Comparison of ENCODE assay signal across 17 cellular contexts in the genomic region with DNA sequence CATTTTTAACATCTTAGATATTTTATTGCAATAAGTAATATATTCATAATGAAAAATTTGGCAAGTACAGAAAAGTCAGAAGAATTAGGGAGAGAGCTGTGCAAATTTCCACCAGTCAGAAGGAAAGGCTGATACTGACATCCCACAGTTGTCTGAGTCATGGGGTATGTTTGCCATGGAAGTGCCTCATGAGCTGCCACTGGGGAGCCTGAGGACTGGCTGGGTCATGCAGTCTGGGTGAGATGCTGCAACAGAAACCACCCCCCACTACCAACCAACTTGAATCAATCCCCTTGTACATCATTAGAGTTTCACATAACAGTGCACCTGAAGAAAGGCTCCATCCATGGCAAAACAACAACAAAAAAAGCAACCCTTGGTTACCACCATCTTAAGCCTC. TPM values are rescaled to one million over a fixed set of nuclear protein-coding genes. Genes with fewer than 3 reads are reported as not detected.
DNase-seq lines count a peak whose midpoint lies in the region; ATAC-seq and TF ChIP-seq lines count a peak whose summit lies in the region.
"Had no signal": no experiment of that assay in that cellular context is flagged by ENCODE, and none has a peak within 500 bp of the region (broad histone marks: within the 10 kb centered on the region; RNA-seq: fewer than 3 reads in every experiment).

No MANE protein-coding gene starts in this region.

- CTCF ChIA-PET in CD4-positive, alpha-beta memory T cell (lab: Charles Lee; ENCODE audit: partially characterized antibody) = interaction anchor here (0.5 to 7.6 kb wide), 19 partner anchors 10 to 833 kb away, joined by 3 to 82 read pairs (median 9); no protein-coding TSS in a partner anchor

- no peak for TF ChIP-seq CTCF in NB4 (IDR thresholded peaks at IDR 0.05; ENCODE audit: low read depth, low read length)
- TF ChIP-seq CTCF in epithelial cell of esophagus (IDR thresholded peaks at IDR 0.05; ENCODE audit: insufficient read depth, low read depth, low read length, missing control alignments) = no peak
- TF ChIP-seq CTCF in Peyer's patch (IDR thresholded peaks at IDR 0.05) = no peak

- peaks cover 25% of the 10 kb centered on the region for H3K4me1 Mint-ChIP-seq in activated naive CD8-positive, alpha-beta T cell (ENCODE audit: low read depth)
- peaks cover 37% of the 10 kb centered on the region for H3K4me1 Mint-ChIP-seq in activated naive CD8-positive, alpha-beta T cell treated with anti-CD3 and anti-CD28 coated beads for 36 hours
- H3K4me1 Mint-ChIP-seq in CD4-positive, alpha-beta memory T cell = peaks cover 17 to 32% (median 26%) of the 10 kb centered on the region in 4 donors
- H3K4me1 Mint-ChIP-seq: endodermal cell had no signal

- intact Hi-C loops in CD4-positive, alpha-beta memory T cell (cut with micrococcal nuclease) = loop anchor here (5.0 to 10.0 kb wide), 3 partner anchors 122 to 719 kb away; no protein-coding TSS in a partner anchor

- peak; percentile 72 for ATAC-seq in stimulated activated naive CD8-positive, alpha-beta T cell treated with anti-CD3 and anti-CD28 coated beads, Interleukin-15, Interleukin-2, amounts not matched to agents 100 U/mL and 50 U/mL, for 24 hours
- ATAC-seq in HG03045 (IDR thresholded peaks at IDR 0.05; ENCODE audit: unreplicated experiment) = no peak
- ATAC-seq: activated CD4-positive, CD25-positive, alpha-beta regulatory T cell treated with anti-CD3 and anti-CD28 coated beads, Interleukin-2, amount 50 U/mL, for 24 hours had no signal

- peaks cover 18% of the 10 kb centered on the region for H3K4me1 ChIP-seq in CD4-positive, alpha-beta memory T cell (ENCODE audit: insufficient read depth, low read length)
- H3K4me1 ChIP-seq in Peyer's patch = no peaks in the 10 kb centered on the region
- H3K4me1 ChIP-seq: pancreas had no signal

- no peaks in the 10 kb centered on the region for H3K9me3 ChIP-seq in CD4-positive, alpha-beta memory T cell (ENCODE audit: control insufficient read depth in 1 of 2, low read length in 2 of 2)
- H3K9me3 ChIP-seq in Peyer's patch = no peaks in the 10 kb centered on the region
- H3K9me3 ChIP-seq: pancreas had no signal

- DNase-seq in activated naive CD8-positive, alpha-beta T cell treated with anti-CD3 and anti-CD28 coated beads for 36 hours = no peak
- DNase-seq in NB4 (ENCODE audit: low read depth) (peak; percentile 21), epithelial cell of esophagus (ENCODE audit: low read depth) (peak; percentile 62), Peyer's patch (no peak)
- no peak for DNase-seq in stimulated activated naive CD8-positive, alpha-beta T cell treated with anti-CD3 and anti-CD28 coated beads, Interleukin-15, Interleukin-2, amounts not matched to agents 100 U/mL and 50 U/mL, for 24 hours
- DNase-seq in CD4-positive, alpha-beta memory T cell = no peak
- DNase-seq: activated effector memory CD4-positive, alpha-beta T cell treated with Interleukin-2 at 50 U/mL for 16 hours; DMS153; endodermal cell; NCI-H1105 treated with DMSO at 0.1 percent for 48 hours; NCI-H446 treated with DMSO at 0.1 percent for 48 hours; pancreas; trophoblast cell had no signal

- H3K27me3 Mint-ChIP-seq in activated naive CD8-positive, alpha-beta T cell = no peaks in the 10 kb centered on the region
- no peaks in the 10 kb centered on the region for H3K27me3 Mint-ChIP-seq in activated naive CD8-positive, alpha-beta T cell treated with anti-CD3 and anti-CD28 coated beads for 36 hours
- H3K27me3 Mint-ChIP-seq in CD4-positive, alpha-beta memory T cell = peaks cover 0 to 3% of the 10 kb centered on the region in 2 donors

- no peaks in the 10 kb centered on the region for H3K36me3 Mint-ChIP-seq in activated naive CD8-positive, alpha-beta T cell
- no peaks in the 10 kb centered on the region for H3K36me3 Mint-ChIP-seq in activated naive CD8-positive, alpha-beta T cell treated with anti-CD3 and anti-CD28 coated beads for 36 hours
- peaks cover 0 to 3% of the 10 kb centered on the region in 2 donors for H3K36me3 Mint-ChIP-seq in CD4-positive, alpha-beta memory T cell
- H3K36me3 Mint-ChIP-seq: brain had no signal

- H3K9me3 Mint-ChIP-seq in activated naive CD8-positive, alpha-beta T cell (ENCODE audit: low read depth) = no peaks in the 10 kb centered on the region
- H3K9me3 Mint-ChIP-seq in activated naive CD8-positive, alpha-beta T cell treated with anti-CD3 and anti-CD28 coated beads for 36 hours = no peaks in the 10 kb centered on the region
- no peaks in the 10 kb centered on the region for H3K9me3 Mint-ChIP-seq in CD4-positive, alpha-beta memory T cell
- H3K9me3 Mint-ChIP-seq: brain, endodermal cell had no signal

- peak overlapping the region; percentile 50 for H3K27ac Mint-ChIP-seq in activated naive CD8-positive, alpha-beta T cell
- H3K27ac Mint-ChIP-seq in activated naive CD8-positive, alpha-beta T cell treated with anti-CD3 and anti-CD28 coated beads for 36 hours = no peak overlapping the region
- no peak overlapping the region for H3K27ac Mint-ChIP-seq in CD4-positive, alpha-beta memory T cell
- H3K27ac Mint-ChIP-seq: brain, endodermal cell had no signal

- H3K4me3 ChIP-seq in NB4 (ENCODE audit: low read depth, low read length) = no peak overlapping the region
- H3K4me3 ChIP-seq in epithelial cell of esophagus (ENCODE audit: low read length) = no peak overlapping the region
- H3K4me3 ChIP-seq in CD4-positive, alpha-beta memory T cell (ENCODE audit: low read length in 2 of 2) = no peak overlapping the region
- H3K4me3 ChIP-seq in Peyer's patch = no peak overlapping the region
- H3K4me3 ChIP-seq: pancreas had no signal

- TF ChIP-seq POLR2A in NB4 (IDR thresholded peaks at IDR 0.05; ENCODE audit: extremely low read depth, insufficient read length) (no peak), Peyer's patch (IDR thresholded peaks at IDR 0.05) (no peak)

- no peak overlapping the region for H3K4me3 Mint-ChIP-seq in activated naive CD8-positive, alpha-beta T cell
- no peak overlapping the region for H3K4me3 Mint-ChIP-seq in activated naive CD8-positive, alpha-beta T cell treated with anti-CD3 and anti-CD28 coated beads for 36 hours
- H3K4me3 Mint-ChIP-seq in CD4-positive, alpha-beta memory T cell = no peak overlapping the region
- H3K4me3 Mint-ChIP-seq: brain, endodermal cell had no signal

- POLR2A ChIA-PET in CD4-positive, alpha-beta memory T cell (lab: Charles Lee; ENCODE audit: partially characterized antibody) = interaction anchor here (1.7 to 9.7 kb wide), 2 partner anchors 274 to 386 kb away, joined by 9 to 119 read pairs; a partner anchor contains a TSS

- H3K27ac ChIP-seq in CD4-positive, alpha-beta memory T cell (ENCODE audit: low read depth, low read length) = no peak overlapping the region
- no peak overlapping the region for H3K27ac ChIP-seq in Peyer's patch
- H3K27ac ChIP-seq: pancreas had no signal

- H3K36me3 ChIP-seq in CD4-positive, alpha-beta memory T cell (ENCODE audit: insufficient read depth, low read length) = no peaks in the 10 kb centered on the region
- no peaks in the 10 kb centered on the region for H3K36me3 ChIP-seq in Peyer's patch
- H3K36me3 ChIP-seq: pancreas had no signal

- no peaks in the 10 kb centered on the region for H3K27me3 ChIP-seq in CD4-positive, alpha-beta memory T cell (ENCODE audit: insufficient read depth, low read length)
- H3K27me3 ChIP-seq in Peyer's patch = no peaks in the 10 kb centered on the region
- H3K27me3 ChIP-seq: pancreas had no signal

RNA-seq across cellular contexts. Expression of a gene that starts 45.2 kb away (rescaled TPM):
- total RNA-seq in activated naive CD8-positive, alpha-beta T cell treated with anti-CD3 and anti-CD28 coated beads for 36 hours = under 1 TPM; 0.26 to 0.45 TPM
- not detected for total RNA-seq in CD4-positive, alpha-beta memory T cell
- polyA plus RNA-seq in CD4-positive, alpha-beta memory T cell = not detected
- total RNA-seq in Peyer's patch = 1 to 10 TPM in 1 of 4 donors, under 1 TPM in 2, not detected in 1; 0.35 to 1.0 (median 0.40) TPM

Comparison
In these comparisons a context has a peak if more than half of its experiments do, and no peak if none do; other contexts are left out.
1. DNase-seq: peak in NB4 (single experiment) and epithelial cell of esophagus (single experiment); none in activated naive CD8-positive, alpha-beta T cell treated with anti-CD3 and anti-CD28 coated beads for 36 hours (single experiment), stimulated activated naive CD8-positive, alpha-beta T cell treated with anti-CD3 and anti-CD28 coated beads, Interleukin-15, Interleukin-2, amounts not matched to agents 100 U/mL and 50 U/mL, for 24 hours (single experiment), CD4-positive, alpha-beta memory T cell (0 of 5) and Peyer's patch (0 of 3).